1 cellular context compared by ENCODE assay signal in the genomic region with DNA sequence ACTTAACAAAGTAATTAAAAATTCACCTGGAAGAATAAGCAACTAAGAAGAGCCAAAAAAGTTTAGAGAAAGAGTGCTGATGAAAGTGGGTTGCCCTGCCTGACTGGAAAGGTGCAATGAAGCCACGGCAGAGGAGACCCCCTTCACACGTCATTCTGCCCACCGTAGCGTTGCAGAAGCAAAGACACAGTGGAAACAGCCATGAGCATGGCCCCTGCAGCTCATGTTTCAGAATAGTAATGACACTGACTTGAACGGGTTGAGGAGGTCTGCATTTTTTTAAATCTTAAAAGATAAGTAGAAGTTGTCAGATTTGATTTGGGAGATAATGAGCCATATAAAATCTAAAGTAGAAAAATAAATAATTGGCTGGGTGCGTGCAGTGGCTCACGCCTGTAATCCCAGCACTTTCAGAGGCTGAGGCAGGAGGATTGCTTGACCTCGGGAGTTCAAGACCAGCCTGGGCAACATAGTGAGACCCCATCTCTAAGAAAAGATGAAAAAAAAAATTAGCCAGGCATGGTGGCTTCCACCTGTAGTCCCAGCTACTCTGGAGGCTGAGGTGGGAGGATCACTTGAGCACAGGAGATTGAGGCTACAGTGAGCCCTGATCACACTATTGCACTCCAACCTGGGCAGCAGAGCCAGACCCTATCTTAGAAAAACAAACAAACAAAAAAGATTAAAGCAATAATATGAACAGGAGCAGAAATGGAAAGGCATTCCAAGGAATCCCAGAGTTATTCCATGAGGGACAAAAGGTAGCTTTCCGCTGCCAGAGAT.
TF ChIP-seq lines count a peak whose summit lies in the region.

No MANE protein-coding gene starts in this region.

TF ChIP-seq in GM23338, 12 proteins besides CTCF, POLR2A, EP300 and RAD21 (continued from another document):
- TF ChIP-seq, protein P1, sequence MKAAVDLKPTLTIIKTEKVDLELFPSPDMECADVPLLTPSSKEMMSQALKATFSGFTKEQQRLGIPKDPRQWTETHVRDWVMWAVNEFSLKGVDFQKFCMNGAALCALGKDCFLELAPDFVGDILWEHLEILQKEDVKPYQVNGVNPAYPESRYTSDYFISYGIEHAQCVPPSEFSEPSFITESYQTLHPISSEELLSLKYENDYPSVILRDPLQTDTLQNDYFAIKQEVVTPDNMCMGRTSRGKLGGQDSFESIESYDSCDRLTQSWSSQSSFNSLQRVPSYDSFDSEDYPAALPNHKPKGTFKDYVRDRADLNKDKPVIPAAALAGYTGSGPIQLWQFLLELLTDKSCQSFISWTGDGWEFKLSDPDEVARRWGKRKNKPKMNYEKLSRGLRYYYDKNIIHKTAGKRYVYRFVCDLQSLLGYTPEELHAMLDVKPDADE (IDR thresholded peaks at IDR 0.05), result no peak
- TF ChIP-seq STAT1 (IDR thresholded peaks at IDR 0.05; ENCODE audit: unreplicated experiment) (no peak), NANOG (IDR thresholded peaks at IDR 0.05; ENCODE audit: borderline replicate concordance) (no peak), EZH2phosphoT487 (IDR thresholded peaks at IDR 0.05; ENCODE audit: unreplicated experiment) (no peak), ZNF114 (CRISPR knock-in tag; IDR thresholded peaks at IDR 0.05) (no peak), REST (IDR thresholded peaks at IDR 0.05; ENCODE audit: unreplicated experiment) (no peak), ZNF462 (CRISPR knock-in tag; IDR thresholded peaks at IDR 0.05) (no peak), CREB1 (CRISPR knock-in tag; IDR thresholded peaks at IDR 0.05; ENCODE audit: low read depth) (no peak), JUNB (IDR thresholded peaks at IDR 0.05; ENCODE audit: unreplicated experiment) (no peak)
